ENCODE assay signal across 22 cellular contexts in genomic region chr3:46261926-46262594, GRCh38. TPM values are rescaled to one million over a fixed set of nuclear protein-coding genes. Genes with fewer than 3 reads are reported as not detected.
DNase-seq lines count a peak whose midpoint lies in the region; ATAC-seq lines count a peak whose summit lies in the region.
"Had no signal": no experiment of that assay in that cellular context is flagged by ENCODE, and none has a peak within 500 bp of the region (broad histone marks: within the 10 kb centered on the region; RNA-seq: fewer than 3 reads in every experiment).

No MANE protein-coding gene starts in this region.

- POLR2A ChIA-PET in activated CD4-positive, alpha-beta T cell treated with anti-CD3 and anti-CD28 coated beads, Interleukin-2, amount 10 ng/mL, durations not matched to agents 7 days and 5 days (lab: Charles Lee), result interaction anchor here (0.6 kb wide), 1 partner anchor 108 kb away, joined by 3 read pairs; no protein-coding TSS in a partner anchor

- ATAC-seq in T-helper 17 cell, result no peak
- ATAC-seq in GM21447 (IDR thresholded peaks at IDR 0.05; ENCODE audit: unreplicated experiment), result no peak
- ATAC-seq: A549, left lung had no signal

- peaks cover 11% of the 10 kb centered on the region for H3K36me3 Mint-ChIP-seq in activated CD4-positive, alpha-beta T cell treated with anti-CD3 and anti-CD28 coated beads, Interleukin-2, amount 10 ng/mL, durations not matched to agents 7 days and 5 days (ENCODE audit: low read depth)
- H3K36me3 Mint-ChIP-seq in T-helper 17 cell (ENCODE audit: low read depth) (no peaks in the 10 kb centered on the region), immature natural killer cell (peaks cover 0 to 13% (median 4%) of the 10 kb centered on the region in 3 donors)

- in situ Hi-C loops in G401 (cut with HindIII; ENCODE audit: low sequenced_read_pairs), result no loop called here

- DNase-seq in activated CD4-positive, alpha-beta T cell treated with anti-CD3 and anti-CD28 coated beads, Interleukin-2, amount 10 ng/mL, durations not matched to agents 7 days and 5 days, result no peak
- no peak for DNase-seq in activated CD4-positive, alpha-beta T cell treated with anti-CD3 and anti-CD28 coated beads for 48 hours
- DNase-seq in EL (peak; percentile 6), T-helper 17 cell (no peak), immature natural killer cell (peak in 1 of 3 donors; percentile 28), G401 (ENCODE audit: low spot score) (no peak), D341Med (ENCODE audit: low spot score) (no peak)
- DNase-seq: C1 segment of cervical spinal cord, dermis blood vessel endothelial cell, left lung, NCI-H187 treated with DMSO at 0.1 percent for 48 hours, NCI-H226, occipital lobe, stomach, SW 1271 had no signal

- H3K4me3 Mint-ChIP-seq in activated CD4-positive, alpha-beta T cell treated with anti-CD3 and anti-CD28 coated beads, Interleukin-2, amount 10 ng/mL, durations not matched to agents 7 days and 5 days, result no peak overlapping the region
- peak overlapping the region; percentile 59 for H3K4me3 Mint-ChIP-seq in T-helper 17 cell
- peak overlapping the region; percentile 42 to 79 (median 62) for H3K4me3 Mint-ChIP-seq in immature natural killer cell
- H3K4me3 Mint-ChIP-seq: activated naive CD8-positive, alpha-beta T cell had no signal

- peaks cover 39% of the 10 kb centered on the region for H3K27me3 Mint-ChIP-seq in activated CD4-positive, alpha-beta T cell treated with anti-CD3 and anti-CD28 coated beads, Interleukin-2, amount 10 ng/mL, durations not matched to agents 7 days and 5 days
- H3K27me3 Mint-ChIP-seq in T-helper 17 cell (no peaks in the 10 kb centered on the region), immature natural killer cell (ENCODE audit: low read depth in 3 of 3) (peaks cover 0 to 2% (median 0%) of the 10 kb centered on the region in 3 donors)
- H3K27me3 Mint-ChIP-seq: activated naive CD8-positive, alpha-beta T cell had no signal

- H3K27ac Mint-ChIP-seq in activated CD4-positive, alpha-beta T cell treated with anti-CD3 and anti-CD28 coated beads, Interleukin-2, amount 10 ng/mL, durations not matched to agents 7 days and 5 days, result peak overlapping the region; percentile 11
- peak overlapping the region; percentile 32 for H3K27ac Mint-ChIP-seq in T-helper 17 cell
- peak overlapping the region in 5 of 6 donors; percentile 70 to 86 (median 77) for H3K27ac Mint-ChIP-seq in immature natural killer cell
- H3K27ac Mint-ChIP-seq: activated naive CD8-positive, alpha-beta T cell had no signal

- H3K9me3 Mint-ChIP-seq in activated CD4-positive, alpha-beta T cell treated with anti-CD3 and anti-CD28 coated beads, Interleukin-2, amount 10 ng/mL, durations not matched to agents 7 days and 5 days, result peaks cover 21% of the 10 kb centered on the region
- peaks cover 0 to 5% (median 2%) of the 10 kb centered on the region in 6 donors for H3K9me3 Mint-ChIP-seq in immature natural killer cell

- peaks cover 14% of the 10 kb centered on the region for H3K4me1 Mint-ChIP-seq in activated CD4-positive, alpha-beta T cell treated with anti-CD3 and anti-CD28 coated beads, Interleukin-2, amount 10 ng/mL, durations not matched to agents 7 days and 5 days
- H3K4me1 Mint-ChIP-seq in T-helper 17 cell, result peaks cover 6% of the 10 kb centered on the region
- H3K4me1 Mint-ChIP-seq in immature natural killer cell, result peaks cover 23 to 29% of the 10 kb centered on the region in 2 donors

- no peaks in the 10 kb centered on the region for H3K9me3 ChIP-seq in T-helper 17 cell (ENCODE audit: control insufficient read depth, low read length, poor library complexity, severe bottlenecking)
- H3K9me3 ChIP-seq: A549, left lung, right atrium auricular region, stomach, upper lobe of left lung had no signal

- CTCF ChIA-PET in activated CD4-positive, alpha-beta T cell treated with anti-CD3 and anti-CD28 coated beads, Interleukin-2, amount 10 ng/mL, durations not matched to agents 7 days and 5 days (lab: Charles Lee), result interaction anchor here (1.7 kb wide), 1 partner anchor 14 kb away, joined by 4 read pairs; no protein-coding TSS in a partner anchor

RNA-seq across cellular contexts. Expression of gene CCR3, which starts 19.8 kb away (rescaled TPM):
- not detected for total RNA-seq in activated CD4-positive, alpha-beta T cell treated with anti-CD3 and anti-CD28 coated beads, Interleukin-2, amount 10 ng/mL, durations not matched to agents 7 days and 5 days
- under 1 TPM; 0.23 to 0.37 TPM for total RNA-seq in T-helper 17 cell
- polyA plus RNA-seq in immature natural killer cell, result under 1 TPM in 1 of 3 donors, not detected in 2; 0.39 TPM
- total RNA-seq in G401 (2014; rRNA removed; shearing (Covaris generic)), result 1.1 and 11.5 TPM in 2 replicates
- total RNA-seq: dermis blood vessel endothelial cell, glomerular endothelial cell, occipital lobe, right atrium auricular region had no signal
- polyA plus RNA-seq: A549, esophagus had no signal

RNA-seq across cellular contexts. Expression of gene CCR1, which starts 53.9 kb away (rescaled TPM):
- total RNA-seq in activated CD4-positive, alpha-beta T cell treated with anti-CD3 and anti-CD28 coated beads, Interleukin-2, amount 10 ng/mL, durations not matched to agents 7 days and 5 days, result 1 to 10 TPM; 6.4 to 6.6 TPM
- 1 to 10 TPM in 1 of 2 donors, under 1 TPM in 1; 0.47 to 3.8 TPM for total RNA-seq in T-helper 17 cell
- polyA plus RNA-seq in immature natural killer cell, result 10 to 100 TPM; 10.5 to 24.1 (median 11.5) TPM
- 16.2 and 23.0 TPM in 2 replicates for total RNA-seq in G401 (2014; rRNA removed; shearing (Covaris generic))
- total RNA-seq: dermis blood vessel endothelial cell, glomerular endothelial cell had no signal

Comparison
In these comparisons a context has a peak if more than half of its experiments do, and no peak if none do; other contexts are left out.
1. H3K27ac Mint-ChIP-seq: peak in every context shown above with its lines; median percentile 77 in immature natural killer cell; 32 in T-helper 17 cell; 11 in activated CD4-positive, alpha-beta T cell treated with anti-CD3 and anti-CD28 coated beads, Interleukin-2, amount 10 ng/mL, durations not matched to agents 7 days and 5 days.